ENCODE assay signal across 15 cellular contexts in the genomic region with DNA sequence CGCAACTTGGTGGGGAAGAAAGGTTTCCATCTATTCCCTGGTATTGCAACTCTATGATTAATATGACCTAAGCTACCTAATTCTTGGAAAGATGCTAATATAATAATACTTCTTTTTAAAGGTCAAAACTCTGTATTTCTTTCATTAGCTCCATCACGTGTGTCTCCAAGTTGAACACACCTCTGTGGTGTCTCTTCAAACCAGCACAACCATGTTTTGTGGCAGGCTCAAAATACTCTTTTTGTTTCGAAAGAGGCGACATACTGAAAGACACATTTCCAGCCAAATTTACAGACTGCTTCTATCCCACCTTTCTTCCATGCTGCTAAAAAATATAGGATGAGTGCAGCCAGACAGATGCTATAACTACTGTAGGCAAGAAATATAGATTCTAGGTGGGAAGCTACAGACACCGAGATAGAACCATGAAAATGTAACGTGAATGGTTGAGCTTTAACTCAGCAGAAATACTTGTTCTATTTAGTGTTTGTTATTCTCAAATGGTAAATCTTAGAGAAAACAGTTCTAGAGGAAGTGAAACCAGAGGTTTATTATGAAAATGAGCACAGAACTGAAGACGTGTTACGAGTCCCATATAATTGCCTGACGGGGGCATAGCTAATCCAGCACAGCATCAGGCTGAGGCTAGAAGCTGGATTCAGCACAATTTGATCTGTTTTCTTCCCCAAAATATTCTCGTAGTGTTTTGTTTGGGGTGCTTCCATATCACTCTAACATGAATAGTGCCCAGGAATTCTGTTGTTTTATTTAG.
DNase-seq lines count a peak whose midpoint lies in the region; ATAC-seq and TF ChIP-seq lines count a peak whose summit lies in the region.
"Had no signal": no experiment of that assay in that cellular context is flagged by ENCODE, and none has a peak within 500 bp of the region (broad histone marks: within the 10 kb centered on the region; RNA-seq: fewer than 3 reads in every experiment).

No MANE protein-coding gene starts in this region.

- H3K36me3 ChIP-seq in OCI-LY7 (ENCODE audit: insufficient read depth, low read length): no peaks in the 10 kb centered on the region
- H3K36me3 ChIP-seq in CD4-positive, alpha-beta memory T cell (ENCODE audit: insufficient read depth, low read length): no peaks in the 10 kb centered on the region
- H3K36me3 ChIP-seq: lower lobe of right lung, SJCRH30, tibial artery had no signal

- no peak overlapping the region for H2AK5ac ChIP-seq in H9 (ENCODE audit: insufficient read length, low read length)

- no peak overlapping the region for H3K4me3 Mint-ChIP-seq in CD4-positive, alpha-beta memory T cell
- no peak overlapping the region for H3K4me3 Mint-ChIP-seq in H9
- H3K4me3 Mint-ChIP-seq: activated naive CD4-positive, alpha-beta T cell treated with anti-CD3 and anti-CD28 coated beads, Interleukin-2, amount 50 U/mL, for 24 hours had no signal

- H3K18ac ChIP-seq in H9 (ENCODE audit: insufficient read length, low read depth, low read length): no peak overlapping the region

- H3K9me3 ChIP-seq in OCI-LY7 (ENCODE audit: low read length): no peaks in the 10 kb centered on the region
- H3K9me3 ChIP-seq in CD4-positive, alpha-beta memory T cell (ENCODE audit: control insufficient read depth in 1 of 2, low read length in 2 of 2): no peaks in the 10 kb centered on the region
- H3K9me3 ChIP-seq in H9 (ENCODE audit: control insufficient read depth, low read depth, low read length): no peaks in the 10 kb centered on the region
- H3K9me3 ChIP-seq: lower lobe of right lung, SJCRH30, tibial artery had no signal

- no peak overlapping the region for H2BK12ac ChIP-seq in H9 (ENCODE audit: insufficient read length, low read depth, low read length)

- H4K8ac ChIP-seq in H9 (replicated peaks; ENCODE audit: insufficient read length, low read depth, low read length): no peak overlapping the region

- no peak overlapping the region for H4K91ac ChIP-seq in H9 (ENCODE audit: insufficient read length, low read depth, low read length)

- BruUV-seq in OCI-LY7 (replicated peaks; lab: Mats Ljungman, UMichigan): no TSS peak

- H3K79me2 ChIP-seq in OCI-LY7 (ENCODE audit: insufficient read depth, low read depth, low read length): no peaks in the 10 kb centered on the region
- no peaks in the 10 kb centered on the region for H3K79me2 ChIP-seq in H9 (ENCODE audit: insufficient read depth, low read length)

- no peaks in the 10 kb centered on the region for H3K4me1 Mint-ChIP-seq in CD4-positive, alpha-beta memory T cell
- peaks cover 6 to 9% of the 10 kb centered on the region in 2 experiments for H3K4me1 Mint-ChIP-seq in H9
- H3K4me1 Mint-ChIP-seq: activated naive CD4-positive, alpha-beta T cell treated with anti-CD3 and anti-CD28 coated beads, Interleukin-2, amount 50 U/mL, for 24 hours had no signal

- H3K4me3 ChIP-seq in OCI-LY7 (ENCODE audit: low read depth, low read length, poor library complexity, severe bottlenecking): no peak overlapping the region
- H3K4me3 ChIP-seq in CD4-positive, alpha-beta memory T cell (ENCODE audit: low read length in 2 of 2): no peak overlapping the region
- H3K4me3 ChIP-seq: lower lobe of right lung, SJCRH30, tibial artery had no signal

- no peak overlapping the region for H2BK20ac ChIP-seq in H9 (ENCODE audit: low read depth, low read length, poor library complexity, severe bottlenecking)

- no peak for TF ChIP-seq CTCF in OCI-LY7 (conservative IDR thresholded peaks at IDR 0.05; ENCODE audit: low read length)
- no peak for TF ChIP-seq CTCF in H9 (conservative IDR thresholded peaks at IDR 0.05)

- peak; percentile 31 for DNase-seq in OCI-LY7 (ENCODE audit: low spot score)
- DNase-seq in CD4-positive, alpha-beta memory T cell: no peak
- no peak for DNase-seq in H9
- DNase-seq in hypothalamus (lab: John Stamatoyannopoulos, UW): no peak
- DNase-seq in NCI-H1694 (lab: John Stamatoyannopoulos, UW): no peak
- DNase-seq: activated CD4-positive, alpha-beta T cell treated with anti-CD3 and anti-CD28 coated beads for 1 hour; cortex of kidney; lower lobe of right lung; SJCRH30; tibial artery had no signal

- H3K79me1 ChIP-seq in H9 (ENCODE audit: insufficient read depth, low read depth, low read length, poor library complexity, severe bottlenecking): no peaks in the 10 kb centered on the region

- H3K27me3 ChIP-seq in CD4-positive, alpha-beta memory T cell (ENCODE audit: insufficient read depth, low read length): no peaks in the 10 kb centered on the region
- H3K27me3 ChIP-seq in H9 (ENCODE audit: insufficient read depth, low read length): no peaks in the 10 kb centered on the region
- H3K27me3 ChIP-seq: tibial artery had no signal

- H3K9ac ChIP-seq in H9 (ENCODE audit: extremely low read depth, insufficient read length, low read length): no peak overlapping the region

- no peak overlapping the region for H2BK120ac ChIP-seq in H9 (ENCODE audit: low read depth, low read length, poor library complexity, severe bottlenecking)

- H3K4ac ChIP-seq in H9 (ENCODE audit: low read depth, low read length): no peak overlapping the region

- peak; percentile 97 for ATAC-seq in GM18867 (IDR thresholded peaks at IDR 0.05; ENCODE audit: unreplicated experiment)
- peak; percentile 95 for ATAC-seq in GM21529 (IDR thresholded peaks at IDR 0.05; ENCODE audit: unreplicated experiment)
- ATAC-seq in HG03108 (IDR thresholded peaks at IDR 0.05; ENCODE audit: unreplicated experiment): peak; percentile 87
- ATAC-seq: lower lobe of right lung had no signal

- no peak overlapping the region for H3K56ac ChIP-seq in H9 (ENCODE audit: insufficient read length, low read depth, low read length)

- no peak overlapping the region for H3T11ph ChIP-seq in H9 (ENCODE audit: low read length)

- H3K27ac Mint-ChIP-seq in CD4-positive, alpha-beta memory T cell: no peak overlapping the region
- H3K27ac Mint-ChIP-seq in H9: no peak overlapping the region
- H3K27ac Mint-ChIP-seq: activated naive CD4-positive, alpha-beta T cell treated with anti-CD3 and anti-CD28 coated beads, Interleukin-2, amount 50 U/mL, for 24 hours; progenitor cell of endocrine pancreas had no signal

- no peaks in the 10 kb centered on the region for H3K36me3 Mint-ChIP-seq in CD4-positive, alpha-beta memory T cell
- no peaks in the 10 kb centered on the region for H3K36me3 Mint-ChIP-seq in H9 (ENCODE audit: insufficient read depth in 1 of 3, low read depth in 3 of 3)
- H3K36me3 Mint-ChIP-seq: activated naive CD4-positive, alpha-beta T cell treated with anti-CD3 and anti-CD28 coated beads, Interleukin-2, amount 50 U/mL, for 24 hours had no signal

- intact Hi-C loops in OCI-LY7 (cut with micrococcal nuclease; ENCODE audit: unreplicated experiment): no loop called here
- intact Hi-C loops in CD4-positive, alpha-beta memory T cell (cut with micrococcal nuclease): no loop called here

- CTCF ChIA-PET in OCI-LY7 (lab: Charles Lee; ENCODE audit: unreplicated experiment): no interaction called here
- CTCF ChIA-PET in CD4-positive, alpha-beta memory T cell (lab: Charles Lee; ENCODE audit: partially characterized antibody): no interaction called here

- H3K9me2 ChIP-seq in OCI-LY7 (ENCODE audit: insufficient read depth, low read length): no peaks in the 10 kb centered on the region

- no peak overlapping the region for H3K23ac ChIP-seq in H9 (ENCODE audit: insufficient read length, low read depth, low read length)

- H2AFZ ChIP-seq in OCI-LY7 (ENCODE audit: low read length): no peak overlapping the region
- H2AFZ ChIP-seq in H9 (ENCODE audit: low read length): no peak overlapping the region

- no peak overlapping the region for H2BK15ac ChIP-seq in H9 (ENCODE audit: low read depth, low read length)

- no peaks in the 10 kb centered on the region for H4K20me1 ChIP-seq in OCI-LY7 (ENCODE audit: insufficient read depth, low read length)
- H4K20me1 ChIP-seq in H9 (ENCODE audit: control insufficient read depth, insufficient read depth, insufficient read length): no peaks in the 10 kb centered on the region

- H2BK5ac ChIP-seq in H9 (ENCODE audit: insufficient read length, low read length): no peak overlapping the region

- peaks cover 0 to 3% (median 0%) of the 10 kb centered on the region in 8 donors for H3K9me3 Mint-ChIP-seq in CD4-positive, alpha-beta memory T cell
- no peaks in the 10 kb centered on the region for H3K9me3 Mint-ChIP-seq in H9
- H3K9me3 Mint-ChIP-seq: activated naive CD4-positive, alpha-beta T cell treated with anti-CD3 and anti-CD28 coated beads, Interleukin-2, amount 50 U/mL, for 24 hours had no signal

- POLR2A ChIA-PET in OCI-LY7 (lab: Charles Lee): interaction anchor here (0.7 to 1.1 kb wide), 2 partner anchors 9 to 15 kb away, joined by 3 to 4 read pairs; no protein-coding TSS in a partner anchor
- POLR2A ChIA-PET in CD4-positive, alpha-beta memory T cell (lab: Charles Lee; ENCODE audit: partially characterized antibody): no interaction called here

- H3K4me2 ChIP-seq in OCI-LY7 (ENCODE audit: low read length): no peak overlapping the region
- H3K4me2 ChIP-seq in H9 (ENCODE audit: insufficient read depth, insufficient read length, low read length): no peak overlapping the region

- H3K27ac ChIP-seq in OCI-LY7 (ENCODE audit: low read depth, low read length, poor library complexity, severe bottlenecking) (no peak overlapping the region), H9 (ENCODE audit: insufficient read length, low read depth, low read length) (no peak overlapping the region)
- H3K27ac ChIP-seq in CD4-positive, alpha-beta memory T cell (ENCODE audit: low read depth, low read length): no peak overlapping the region
- H3K27ac ChIP-seq: lower lobe of right lung, SJCRH30, tibial artery had no signal

- no peaks in the 10 kb centered on the region for H3K23me2 ChIP-seq in H9 (ENCODE audit: insufficient read length, low read depth, low read length, poor library complexity, severe bottlenecking)

- H3K4me1 ChIP-seq in OCI-LY7 (ENCODE audit: insufficient read depth, low read length, poor library complexity, severe bottlenecking) (peaks cover 9% of the 10 kb centered on the region), H9 (ENCODE audit: insufficient read depth, low read length) (no peaks in the 10 kb centered on the region)
- H3K4me1 ChIP-seq in CD4-positive, alpha-beta memory T cell (ENCODE audit: insufficient read depth, low read length): no peaks in the 10 kb centered on the region
- H3K4me1 ChIP-seq: lower lobe of right lung, SJCRH30, tibial artery had no signal

- no peak overlapping the region for H4K5ac ChIP-seq in H9 (ENCODE audit: insufficient read length, low read depth, low read length)

- no CpG with 5 or more reads among the region's 10 CpGs for WGBS in H9 (ENCODE audit: extremely low coverage, insufficient read length, low lambda C conversion rate)

- H3K27me3 Mint-ChIP-seq in CD4-positive, alpha-beta memory T cell: no peaks in the 10 kb centered on the region
- H3K27me3 Mint-ChIP-seq in H9 (ENCODE audit: low read depth): no peaks in the 10 kb centered on the region
- H3K27me3 Mint-ChIP-seq: activated naive CD4-positive, alpha-beta T cell treated with anti-CD3 and anti-CD28 coated beads, Interleukin-2, amount 50 U/mL, for 24 hours; progenitor cell of endocrine pancreas had no signal

- no peak overlapping the region for H3K14ac ChIP-seq in H9 (ENCODE audit: insufficient read depth, low read length)
